ENCODE assay signal across 8 cellular contexts in genomic region chr5:373710-374602, GRCh38. TPM values are rescaled to one million over a fixed set of nuclear protein-coding genes. Genes with fewer than 3 reads are reported as not detected.
DNase-seq lines count a peak whose midpoint lies in the region; ATAC-seq and TF ChIP-seq lines count a peak whose summit lies in the region.

No MANE protein-coding gene starts in this region.

- H3K9me3 Mint-ChIP-seq in neural progenitor cell, result no peaks in the 10 kb centered on the region

- DNase-seq in COLO829 (ENCODE audit: low spot score), result peak; percentile 34
- DNase-seq in NCI-H2196 (lab: John Stamatoyannopoulos, UW; ENCODE audit: unreplicated experiment), result peak; percentile 61
- DNase-seq in activated CD8-positive, alpha-beta memory T cell treated with anti-CD3 and anti-CD28 coated beads for 24 hours, result peak; percentile 95
- DNase-seq in esophagus muscularis mucosa (ENCODE audit: extremely low spot score), result peak; percentile 34
- peak; percentile 64 for DNase-seq in neural progenitor cell (ENCODE audit: low spot score)
- peak; percentile 34 for DNase-seq in transverse colon
- no peak for DNase-seq in SK-N-DZ (ENCODE audit: low spot score)

- H3K36me3 Mint-ChIP-seq in neural progenitor cell, result no peaks in the 10 kb centered on the region

- H3K27me3 ChIP-seq in esophagus muscularis mucosa, result peaks cover 0 to 36% (median 5%) of the 10 kb centered on the region in 4 donors
- H3K27me3 ChIP-seq in neural progenitor cell, result peaks cover 48% of the 10 kb centered on the region
- H3K27me3 ChIP-seq in transverse colon, result peaks cover 21% of the 10 kb centered on the region

- no peaks in the 10 kb centered on the region for H3K36me3 ChIP-seq in esophagus muscularis mucosa
- no peaks in the 10 kb centered on the region for H3K36me3 ChIP-seq in neural progenitor cell
- H3K36me3 ChIP-seq in transverse colon, result no peaks in the 10 kb centered on the region

- H3K4me1 ChIP-seq in esophagus muscularis mucosa (peaks cover 5 to 25% (median 16%) of the 10 kb centered on the region in 4 donors), neural progenitor cell (peaks cover 5% of the 10 kb centered on the region), transverse colon (peaks cover 0 to 18% (median 8%) of the 10 kb centered on the region in 4 donors)

- H3K79me2 ChIP-seq in neural progenitor cell (ENCODE audit: low read depth), result no peaks in the 10 kb centered on the region

- no peak overlapping the region for H3K9ac ChIP-seq in neural progenitor cell

- H4K20me1 ChIP-seq in neural progenitor cell (ENCODE audit: low read depth), result no peaks in the 10 kb centered on the region

- peak overlapping the region; percentile 81 for H3K4me2 ChIP-seq in neural progenitor cell

- H3K27ac ChIP-seq in esophagus muscularis mucosa (replicated peaks in 1 of 4), result peak overlapping the region in 1 of 4 donors; percentile 16
- no peak overlapping the region for H3K27ac ChIP-seq in neural progenitor cell
- H3K27ac ChIP-seq in transverse colon, result peak overlapping the region in 3 of 4 donors; percentile 34 to 52 (median 44)

- H3K27me3 Mint-ChIP-seq in neural progenitor cell (ENCODE audit: insufficient read depth, low read depth), result peaks cover 24% of the 10 kb centered on the region

- TF ChIP-seq CTCF in esophagus muscularis mucosa (IDR thresholded peaks at IDR 0.05) (no peak), neural progenitor cell (IDR thresholded peaks at IDR 0.05) (no peak), transverse colon (IDR thresholded peaks at IDR 0.05) (no peak)

- peak overlapping the region; percentile 75 for H3K4me3 Mint-ChIP-seq in neural progenitor cell

- peak; percentile 22 for ATAC-seq in GM21526 (IDR thresholded peaks at IDR 0.05; ENCODE audit: low FRiP score, unreplicated experiment)

- WGBS in esophagus muscularis mucosa, result 13% methylated on average over 13 of the region's 86 CpGs
- 8% methylated on average over 57 of the region's 86 CpGs; no CpG with 5 or more reads in 1 of the 2 donors for WGBS in transverse colon (ENCODE audit: low coverage in 1 of 2), 2 donors

- in situ Hi-C loops in transverse colon (cut with MboI; ENCODE audit: low pct_ligation_motif_present in 1 of 4, low pct_unique_long_range_greater_than_20kb in 1 of 4, low sequenced_read_pairs in 3 of 4), result no loop called here

- peak overlapping the region; percentile 79 for H3K27ac Mint-ChIP-seq in neural progenitor cell

- intact Hi-C loops in esophagus muscularis mucosa (cut with DNase I), result no loop called here
- intact Hi-C loops in transverse colon (cut with DNase I; ENCODE audit: low total_unique reads), result no loop called here

- H3K9me3 ChIP-seq in esophagus muscularis mucosa, result no peaks in the 10 kb centered on the region
- no peaks in the 10 kb centered on the region for H3K9me3 ChIP-seq in neural progenitor cell (ENCODE audit: low read depth)
- no peaks in the 10 kb centered on the region for H3K9me3 ChIP-seq in transverse colon

- H3K4me3 ChIP-seq in esophagus muscularis mucosa (peak overlapping the region; percentile 52 to 59 (median 54)), neural progenitor cell (peak overlapping the region; percentile 46), transverse colon (peak overlapping the region; percentile 4 to 47 (median 32))

- TF ChIP-seq POLR2A in esophagus muscularis mucosa (IDR thresholded peaks at IDR 0.05; ENCODE audit: low read depth) (no peak), transverse colon (IDR thresholded peaks at IDR 0.05) (no peak)

- no peak overlapping the region for H2AFZ ChIP-seq in neural progenitor cell (replicated peaks)

- TF ChIP-seq EP300 in esophagus muscularis mucosa (IDR thresholded peaks at IDR 0.05), result no peak
- TF ChIP-seq EP300 in transverse colon (IDR thresholded peaks at IDR 0.05; ENCODE audit: low read depth), result no peak

- H3K4me1 Mint-ChIP-seq in neural progenitor cell, result peaks cover 3% of the 10 kb centered on the region

- no peaks in the 10 kb centered on the region for H3F3A ChIP-seq in neural progenitor cell (ENCODE audit: low read depth)

RNA-seq across cellular contexts. Expression of gene AHRR, which starts 52.4 kb away (rescaled TPM):
- total RNA-seq in esophagus muscularis mucosa (1 to 10 TPM in 2 of 4 donors, under 1 TPM in 2; 0.33 to 5.5 (median 0.86) TPM), neural progenitor cell (ENCODE audit: low replicate concordance) (0.34 and 0.68 TPM in 2 replicates), transverse colon (1 to 10 TPM; 1.3 to 8.8 (median 1.5) TPM)
- polyA plus RNA-seq in SK-N-DZ (2014; cell fraction: cytosol; rRNA removed), result 0.10 and 0.12 TPM in 2 replicates
- polyA plus RNA-seq in SK-N-DZ (2014; cell fraction: nucleus; rRNA removed), result 0.39 and 1.3 TPM in 2 replicates
